ENCODE assay signal across 7 cellular contexts in genomic region chr15:90106522-90107117, GRCh38. TPM values are rescaled to one million over a fixed set of nuclear protein-coding genes. Genes with fewer than 3 reads are reported as not detected.
DNase-seq lines count a peak whose midpoint lies in the region; ATAC-seq and TF ChIP-seq lines count a peak whose summit lies in the region.

No MANE protein-coding gene starts in this region.

- H3K4me3 ChIP-seq in cardiac muscle cell (no peak overlapping the region), spleen (no peak overlapping the region)

- intact Hi-C loops in spleen (cut with DNase I; ENCODE audit: low total_unique reads): no loop called here

- no peak overlapping the region for H3K27ac Mint-ChIP-seq in activated T-cell treated with anti-CD3 and anti-CD28 coated beads, Interleukin-2, amount 50 U/mL, for 24 hours

- no peak overlapping the region for H3K4me3 Mint-ChIP-seq in activated T-cell treated with anti-CD3 and anti-CD28 coated beads, Interleukin-2, amount 50 U/mL, for 24 hours

- H3K36me3 ChIP-seq in cardiac muscle cell (no peaks in the 10 kb centered on the region), spleen (no peaks in the 10 kb centered on the region)

- H3K4me1 ChIP-seq in cardiac muscle cell (ENCODE audit: low read depth) (peaks cover 24% of the 10 kb centered on the region), spleen (peaks cover 0 to 14% (median 7%) of the 10 kb centered on the region in 6 donors)

- ATAC-seq in GM18870 (IDR thresholded peaks at IDR 0.05; ENCODE audit: unreplicated experiment): no peak
- ATAC-seq in HG03097 (IDR thresholded peaks at IDR 0.05; ENCODE audit: low FRiP score, unreplicated experiment): no peak

- no peaks in the 10 kb centered on the region for H3K9me3 Mint-ChIP-seq in activated T-cell treated with anti-CD3 and anti-CD28 coated beads, Interleukin-2, amount 50 U/mL, for 24 hours

- no peak for TF ChIP-seq POLR2A in spleen (IDR thresholded peaks at IDR 0.05)

- H3K27me3 ChIP-seq in cardiac muscle cell: no peaks in the 10 kb centered on the region
- no peaks in the 10 kb centered on the region for H3K27me3 ChIP-seq in spleen (replicated peaks in 1 of 7)

- WGBS in spleen, 5 donors: 83 to 88% (median 84%) methylated on average over 7 of the region's 7 CpGs

- peaks cover 8% of the 10 kb centered on the region for H3K4me1 Mint-ChIP-seq in activated T-cell treated with anti-CD3 and anti-CD28 coated beads, Interleukin-2, amount 50 U/mL, for 24 hours (ENCODE audit: low read depth)

- no peaks in the 10 kb centered on the region for H3K27me3 Mint-ChIP-seq in activated T-cell treated with anti-CD3 and anti-CD28 coated beads, Interleukin-2, amount 50 U/mL, for 24 hours

- DNase-seq in HPDE6-E6E7 (ENCODE audit: extremely low spot score) (peak; percentile 94), SW480 (ENCODE audit: low spot score) (peak; percentile 84), cardiac muscle cell (ENCODE audit: low read depth in 1 of 2, low spot score in 1 of 2) (peak; percentile 54 to 79), spleen (peak; percentile 43)
- no peak for DNase-seq in activated T-cell treated with anti-CD3 and anti-CD28 coated beads, Interleukin-2, amount 50 U/mL, for 24 hours

- TF ChIP-seq CTCF in cardiac muscle cell (IDR thresholded peaks at IDR 0.05; ENCODE audit: low read depth, low read length) (no peak), spleen (IDR thresholded peaks at IDR 0.05 in 8 of 11, conservative IDR thresholded peaks at IDR 0.05 in 3 of 11) (no peak)

- H3K9me3 ChIP-seq in cardiac muscle cell (ENCODE audit: low read depth): no peaks in the 10 kb centered on the region
- H3K9me3 ChIP-seq in spleen: no peaks in the 10 kb centered on the region

- H3K36me3 Mint-ChIP-seq in activated T-cell treated with anti-CD3 and anti-CD28 coated beads, Interleukin-2, amount 50 U/mL, for 24 hours (ENCODE audit: low read depth): no peaks in the 10 kb centered on the region

- H3K27ac ChIP-seq in cardiac muscle cell (peak overlapping the region; percentile 95), spleen (no peak overlapping the region)

RNA-seq across cellular contexts. Expression of gene IDH2, which starts 4.4 kb away (rescaled TPM):
- total RNA-seq in cardiac muscle cell: 392 and 406 TPM in 2 replicates
- 673 and 712 TPM in 2 replicates for polyA plus RNA-seq in cardiac muscle cell
- total RNA-seq in spleen: 10 to 100 TPM; 42.8 to 70.9 (median 52.5) TPM
- polyA plus RNA-seq in spleen: 10 to 100 TPM; 36.4 to 57.8 (median 53.5) TPM
